Comparison of ENCODE assay signal across 10 cellular contexts in genomic region chr5:32233220-32233695, GRCh38. TPM values are rescaled to one million over a fixed set of nuclear protein-coding genes. Genes with fewer than 3 reads are reported as not detected.
DNase-seq lines count a peak whose midpoint lies in the region; ATAC-seq, FAIRE-seq and TF ChIP-seq lines count a peak whose summit lies in the region.
"Had no signal": no experiment of that assay in that cellular context is flagged by ENCODE, and none has a peak within 500 bp of the region (broad histone marks: within the 10 kb centered on the region; RNA-seq: fewer than 3 reads in every experiment).

No MANE protein-coding gene starts in this region.

- intact Hi-C loops in pancreas (cut with DNase I) = loop anchor here in 2 of 3 donors (5.0 to 10.0 kb wide), 4 partner anchors 84 to 362 kb away; no protein-coding TSS in a partner anchor

- H3K36me3 ChIP-seq in pancreas = peaks cover 0 to 26% (median 4%) of the 10 kb centered on the region in 3 donors

- ATAC-seq in pancreas (peak; percentile 54 to 59 (median 55)), HG02798 (IDR thresholded peaks at IDR 0.05; ENCODE audit: poor library complexity, unreplicated experiment) (no peak), GM21619 (IDR thresholded peaks at IDR 0.05; ENCODE audit: unreplicated experiment) (no peak)

- DNase-seq in NOMO-1 treated with dmso at 0.1 percent for 144 hours (lab: John Stamatoyannopoulos, UW; ENCODE audit: unreplicated experiment) (peak; percentile 80), fibroblast of villous mesenchyme (ENCODE audit: low read depth) (peak; percentile 4), pancreas (peak in 4 of 6 donors; percentile 44 to 57 (median 52)), NCI-H748 treated with DMSO at 0.1 percent for 48 hours (lab: John Stamatoyannopoulos, UW) (no peak), NCI-H1694 (lab: John Stamatoyannopoulos, UW) (no peak)

- no peaks in the 10 kb centered on the region for H3K9me3 ChIP-seq in pancreas
- H3K9me3 ChIP-seq: BLaER1 treated with 17β-estradiol and CSF1 and Interleukin-3, amounts not matched to agents 10 nM and 100 nM had no signal

- peaks cover 24 to 40% (median 36%) of the 10 kb centered on the region in 3 donors for H3K4me1 ChIP-seq in pancreas

- H3K27ac ChIP-seq in C4-2B (peak overlapping the region; percentile 99), pancreas (peak overlapping the region; percentile 63 to 90 (median 80))

- no peak for TF ChIP-seq CTCF in C4-2B (conservative IDR thresholded peaks at IDR 0.05)
- no peak for TF ChIP-seq CTCF in fibroblast of villous mesenchyme (IDR thresholded peaks at IDR 0.05; ENCODE audit: insufficient read depth, low read depth, low read length)
- no peak for TF ChIP-seq CTCF in pancreas (IDR thresholded peaks at IDR 0.05)

- H3K27me3 ChIP-seq in pancreas = no peaks in the 10 kb centered on the region
- H3K27me3 ChIP-seq: BLaER1 treated with 17β-estradiol and CSF1 and Interleukin-3, amounts not matched to agents 10 nM and 100 nM had no signal

- H3K4me3 ChIP-seq in fibroblast of villous mesenchyme (ENCODE audit: low read depth, low read length) = no peak overlapping the region
- no peak overlapping the region for H3K4me3 ChIP-seq in pancreas
- H3K4me3 ChIP-seq: BLaER1 treated with 17β-estradiol and CSF1 and Interleukin-3, amounts not matched to agents 10 nM and 100 nM; skin epidermis had no signal

- WGBS in pancreas, 2 donors = 11 to 22% methylated on average over 3 of the region's 3 CpGs

- no peak for FAIRE-seq in pancreas (lab: Jason Lieb, UNC)

RNA-seq across cellular contexts. Expression of gene GOLPH3, which starts 59.1 kb away (rescaled TPM):
- total RNA-seq in fibroblast of villous mesenchyme = 71.8 and 86.4 TPM in 2 replicates
- 10 to 100 TPM; 44.6 to 67.0 (median 50.1) TPM for total RNA-seq in pancreas
- polyA plus RNA-seq in pancreas = 10 to 100 TPM; 19.9 to 44.5 TPM

Comparison
In these comparisons a context has a peak if more than half of its experiments do, and no peak if none do; other contexts are left out.
1. DNase-seq: peak in NOMO-1 treated with dmso at 0.1 percent for 144 hours (single experiment), fibroblast of villous mesenchyme (single experiment) and pancreas (4 of 6); none in NCI-H748 treated with DMSO at 0.1 percent for 48 hours (single experiment) and NCI-H1694 (single experiment).
2. ATAC-seq: peak in pancreas (4 of 4); none in HG02798 (single experiment) and GM21619 (single experiment).